Comparison of ENCODE assay signal across 26 cellular contexts in the genomic region with DNA sequence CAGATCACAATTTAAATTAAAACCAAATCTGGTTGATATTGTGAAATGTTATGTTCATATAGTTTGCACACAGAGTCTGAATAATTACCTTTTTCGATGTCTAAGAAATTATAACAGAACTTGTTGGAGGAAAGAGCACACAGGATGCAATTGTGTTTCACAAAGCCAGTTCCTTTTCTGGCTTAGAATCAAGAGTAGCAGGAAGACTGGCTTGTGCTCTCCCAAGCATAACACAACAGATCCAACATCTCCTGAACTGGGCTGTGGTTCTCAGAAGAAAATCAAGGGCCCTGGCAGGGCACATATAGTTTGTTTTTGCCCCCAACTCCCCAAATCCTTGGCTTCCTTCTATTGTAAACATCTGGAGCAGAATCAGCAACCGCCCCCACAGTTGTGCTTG.
DNase-seq lines count a peak whose midpoint lies in the region; ATAC-seq and TF ChIP-seq lines count a peak whose summit lies in the region.
"Had no signal": no experiment of that assay in that cellular context is flagged by ENCODE, and none has a peak within 500 bp of the region (broad histone marks: within the 10 kb centered on the region; RNA-seq: fewer than 3 reads in every experiment).

No MANE protein-coding gene starts in this region.

- H3K4me1 ChIP-seq in adipocyte (ENCODE audit: control insufficient read depth, insufficient read depth, low read length) (no peaks in the 10 kb centered on the region), fibroblast of lung (ENCODE audit: control insufficient read depth, extremely low read depth, insufficient read depth, low read length) (no peaks in the 10 kb centered on the region)
- no peaks in the 10 kb centered on the region for H3K4me1 ChIP-seq in CD8-positive, alpha-beta T cell (ENCODE audit: insufficient read depth, low read length)
- H3K4me1 ChIP-seq: transverse colon had no signal

- H3K9ac ChIP-seq in adipocyte (ENCODE audit: low read length) (no peak overlapping the region), fibroblast of lung (ENCODE audit: insufficient read depth, low read length) (no peak overlapping the region)
- H3K9ac ChIP-seq: KMS-11 had no signal

- DNase-seq in AG04450 (ENCODE audit: low read depth, low spot score) (no peak), adipocyte (ENCODE audit: low read depth) (peak; percentile 30), fibroblast of lung (ENCODE audit: low read depth in 2 of 2) (peak; percentile 10 to 12), NCI-H526 (lab: John Stamatoyannopoulos, UW) (no peak), NCI-H82 treated with DMSO at 0.1 percent for 48 hours (lab: John Stamatoyannopoulos, UW; ENCODE audit: unreplicated experiment) (no peak), anterior cingulate cortex (lab: John Stamatoyannopoulos, UW) (no peak)
- DNase-seq in CD8-positive, alpha-beta T cell = no peak
- DNase-seq: activated CD8-positive, alpha-beta memory T cell treated with anti-CD3 and anti-CD28 coated beads for 24 hours; activated naive CD4-positive, alpha-beta T cell treated with anti-CD3 and anti-CD28 coated beads, Interleukin-2, amount 10 ng/mL, durations not matched to agents 7 days and 5 days; activated T-cell treated with anti-CD3 and anti-CD28 coated beads, Interleukin-2, amount 50 U/mL, for 4 hours; central memory CD4-positive, alpha-beta T cell; effector CD4-positive, alpha-beta T cell; esophagus squamous epithelium; heart left ventricle; NCI-H187; NCI-H226; NCI-H82; occipital lobe; PC-3; retina; SHP77; spleen; transverse colon had no signal

- H3K27me3 ChIP-seq in AG04450 (ENCODE audit: control insufficient read depth, insufficient read depth, low read length) (no peaks in the 10 kb centered on the region), adipocyte (replicated peaks; ENCODE audit: control insufficient read depth, insufficient read depth, low read length) (no peaks in the 10 kb centered on the region), fibroblast of lung (ENCODE audit: control insufficient read depth, insufficient read depth, low read length) (no peaks in the 10 kb centered on the region)
- H3K27me3 ChIP-seq in CD8-positive, alpha-beta T cell (ENCODE audit: insufficient read depth, low read length) = no peaks in the 10 kb centered on the region
- H3K27me3 ChIP-seq: esophagus squamous epithelium, heart left ventricle, spleen, transverse colon had no signal

- no peak overlapping the region for H3K4me2 ChIP-seq in fibroblast of lung (ENCODE audit: extremely low read depth, insufficient read depth, low read length)
- H3K4me2 ChIP-seq: KMS-11 had no signal

- peaks cover 12% of the 10 kb centered on the region for H3K36me3 Mint-ChIP-seq in nephron (ENCODE audit: low read depth)
- peaks cover 18% of the 10 kb centered on the region for H3K36me3 Mint-ChIP-seq in CD8-positive, alpha-beta T cell

- H3K27ac ChIP-seq in AG04450 (ENCODE audit: low read depth, low read length) = peak overlapping the region; percentile 39
- H3K27ac ChIP-seq in fibroblast of lung (ENCODE audit: insufficient read depth, low read length) = no peak overlapping the region
- H3K27ac ChIP-seq in CD8-positive, alpha-beta T cell (ENCODE audit: low read depth, low read length) = no peak overlapping the region
- H3K27ac ChIP-seq: esophagus squamous epithelium, heart left ventricle, KMS-11, spleen, transverse colon had no signal

- no peaks in the 10 kb centered on the region for H3K27me3 Mint-ChIP-seq in nephron (ENCODE audit: low read depth)
- H3K27me3 Mint-ChIP-seq in CD8-positive, alpha-beta T cell (ENCODE audit: low read depth) = no peaks in the 10 kb centered on the region
- H3K27me3 Mint-ChIP-seq: activated naive CD4-positive, alpha-beta T cell treated with anti-CD3 and anti-CD28 coated beads, Interleukin-2, amount 10 ng/mL, durations not matched to agents 7 days and 5 days; stimulated activated naive CD8-positive, alpha-beta T cell treated with anti-CD3 and anti-CD28 coated beads, Interleukin-15, Interleukin-2, amounts not matched to agents 100 ng/mL and 50 ng/mL, for 24 hours had no signal

- no peaks in the 10 kb centered on the region for H3K9me3 ChIP-seq in AG04450 (ENCODE audit: control insufficient read depth, insufficient read depth, low read length)
- H3K9me3 ChIP-seq in adipocyte (ENCODE audit: control insufficient read depth, low read length) = no peaks in the 10 kb centered on the region
- H3K9me3 ChIP-seq in fibroblast of lung (ENCODE audit: control insufficient read depth, insufficient read depth, low read depth, low read length) = no peaks in the 10 kb centered on the region
- no peaks in the 10 kb centered on the region for H3K9me3 ChIP-seq in CD8-positive, alpha-beta T cell (ENCODE audit: low read length)
- H3K9me3 ChIP-seq: esophagus squamous epithelium, spleen, transverse colon had no signal

- intact Hi-C loops in CD8-positive, alpha-beta T cell (cut with DNase I, micrococcal nuclease) = no loop called here

- ATAC-seq in CD8-positive, alpha-beta T cell = no peak
- ATAC-seq: activated T-cell treated with anti-CD3 and anti-CD28 coated beads, Interleukin-2, amount 50 U/mL, for 4 hours; PC-3 had no signal

- no peak overlapping the region for H3K4me3 Mint-ChIP-seq in nephron
- no peak overlapping the region for H3K4me3 Mint-ChIP-seq in CD8-positive, alpha-beta T cell
- H3K4me3 Mint-ChIP-seq: activated naive CD4-positive, alpha-beta T cell treated with anti-CD3 and anti-CD28 coated beads, Interleukin-2, amount 10 ng/mL, durations not matched to agents 7 days and 5 days; activated T-cell treated with anti-CD3 and anti-CD28 coated beads, Interleukin-2, amount 50 U/mL, for 4 hours; stimulated activated naive CD8-positive, alpha-beta T cell treated with anti-CD3 and anti-CD28 coated beads, Interleukin-15, Interleukin-2, amounts not matched to agents 100 ng/mL and 50 ng/mL, for 24 hours had no signal

- H3K9me3 Mint-ChIP-seq in nephron = no peaks in the 10 kb centered on the region
- H3K9me3 Mint-ChIP-seq in CD8-positive, alpha-beta T cell = no peaks in the 10 kb centered on the region
- H3K9me3 Mint-ChIP-seq: activated naive CD4-positive, alpha-beta T cell treated with anti-CD3 and anti-CD28 coated beads, Interleukin-2, amount 10 ng/mL, durations not matched to agents 7 days and 5 days; activated T-cell treated with anti-CD3 and anti-CD28 coated beads, Interleukin-2, amount 50 U/mL, for 4 hours; stimulated activated naive CD8-positive, alpha-beta T cell treated with anti-CD3 and anti-CD28 coated beads, Interleukin-15, Interleukin-2, amounts not matched to agents 100 ng/mL and 50 ng/mL, for 24 hours had no signal

- no peak overlapping the region for H2AFZ ChIP-seq in fibroblast of lung (ENCODE audit: low read length)

- H3K4me3 ChIP-seq in AG04450 (ENCODE audit: low read depth, low read length) = no peak overlapping the region
- H3K4me3 ChIP-seq in adipocyte (ENCODE audit: low read length) = no peak overlapping the region
- H3K4me3 ChIP-seq in fibroblast of lung (replicated peaks in 1 of 4; ENCODE audit: control extremely low read depth in 1 of 4, insufficient read depth in 1 of 4, low read depth in 3 of 4, low read length in 4 of 4) = no peak overlapping the region
- H3K4me3 ChIP-seq in CD8-positive, alpha-beta T cell (ENCODE audit: low read depth, low read length) = no peak overlapping the region
- H3K4me3 ChIP-seq: esophagus squamous epithelium, heart left ventricle, spleen, transverse colon had no signal

- POLR2A ChIA-PET in AG04450 (lab: Yijun Ruan, JAX) = no interaction called here
- POLR2A ChIA-PET in CD8-positive, alpha-beta T cell (lab: Charles Lee) = no interaction called here

- no peaks in the 10 kb centered on the region for H4K20me1 ChIP-seq in fibroblast of lung (ENCODE audit: control insufficient read depth, extremely low read depth, insufficient read depth, low read length)

- H3K79me2 ChIP-seq in fibroblast of lung (ENCODE audit: control insufficient read depth, insufficient read depth, low read length) = no peaks in the 10 kb centered on the region

- CTCF ChIA-PET in AG04450 (lab: Charles Lee) = interaction anchor here (1.3 kb wide), 1 partner anchor 260 kb away, joined by 3 read pairs; no protein-coding TSS in a partner anchor
- CTCF ChIA-PET in CD8-positive, alpha-beta T cell (lab: Charles Lee) = no interaction called here

- peaks cover 31% of the 10 kb centered on the region for H3K4me1 Mint-ChIP-seq in nephron
- no peaks in the 10 kb centered on the region for H3K4me1 Mint-ChIP-seq in CD8-positive, alpha-beta T cell (ENCODE audit: low read depth)
- H3K4me1 Mint-ChIP-seq: activated naive CD4-positive, alpha-beta T cell treated with anti-CD3 and anti-CD28 coated beads, Interleukin-2, amount 10 ng/mL, durations not matched to agents 7 days and 5 days had no signal

- H3K36me3 ChIP-seq in adipocyte (ENCODE audit: control insufficient read depth, insufficient read depth, low read length, severe bottlenecking) = peaks cover 4% of the 10 kb centered on the region
- H3K36me3 ChIP-seq in fibroblast of lung (ENCODE audit: control insufficient read depth, insufficient read depth, low read length) = no peaks in the 10 kb centered on the region
- H3K36me3 ChIP-seq in CD8-positive, alpha-beta T cell (ENCODE audit: insufficient read depth, low read length) = no peaks in the 10 kb centered on the region
- H3K36me3 ChIP-seq: esophagus squamous epithelium, heart left ventricle, transverse colon had no signal

- H3K27ac Mint-ChIP-seq in nephron = peak overlapping the region in 2 of 3 experiments; percentile 34 to 35
- no peak overlapping the region for H3K27ac Mint-ChIP-seq in CD8-positive, alpha-beta T cell
- H3K27ac Mint-ChIP-seq: activated naive CD4-positive, alpha-beta T cell treated with anti-CD3 and anti-CD28 coated beads, Interleukin-2, amount 10 ng/mL, durations not matched to agents 7 days and 5 days; stimulated activated naive CD8-positive, alpha-beta T cell treated with anti-CD3 and anti-CD28 coated beads, Interleukin-15, Interleukin-2, amounts not matched to agents 100 ng/mL and 50 ng/mL, for 24 hours had no signal

- TF ChIP-seq CTCF in AG04450 (IDR thresholded peaks at IDR 0.05; ENCODE audit: low read depth, low read length) = no peak
- TF ChIP-seq CTCF in fibroblast of lung (conservative IDR thresholded peaks at IDR 0.05 in 1 of 2, IDR thresholded peaks at IDR 0.05 in 1 of 2; ENCODE audit: low read depth in 1 of 2, low read length in 2 of 2) = no peak
- TF ChIP-seq CTCF in nephron (IDR thresholded peaks at IDR 0.05; ENCODE audit: unreplicated experiment in 3 of 3) = no peak
- no peak for TF ChIP-seq CTCF in CD8-positive, alpha-beta T cell (IDR thresholded peaks at IDR 0.05)

Comparison
In these comparisons a context has a peak if more than half of its experiments do, and no peak if none do; other contexts are left out.
1. DNase-seq: peak in adipocyte (single experiment) and fibroblast of lung (2 of 2); none in AG04450 (single experiment), NCI-H526 (0 of 2), CD8-positive, alpha-beta T cell (0 of 7), NCI-H82 treated with DMSO at 0.1 percent for 48 hours (single experiment) and anterior cingulate cortex (0 of 58).